16 cellular contexts compared by ENCODE assay signal in the genomic region with DNA sequence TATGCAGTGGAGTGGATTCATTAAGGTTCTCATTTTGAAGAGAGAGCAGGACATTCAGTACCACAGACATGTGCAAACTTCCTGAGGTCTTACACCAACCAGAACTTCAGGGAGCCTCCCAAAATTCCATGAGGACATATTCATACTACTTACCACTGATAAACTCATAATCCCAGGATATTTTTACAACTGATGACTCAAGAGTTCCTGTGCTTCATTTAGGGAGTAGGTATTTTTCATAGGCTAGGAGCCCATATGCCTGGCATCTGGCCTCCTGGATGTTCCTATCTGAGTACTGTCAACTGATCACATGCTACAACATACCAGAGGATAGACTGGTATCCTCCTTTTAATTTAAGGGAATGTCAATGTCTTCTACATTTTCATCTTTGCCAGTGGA.
"Had no signal": no experiment of that assay in that cellular context is flagged by ENCODE, and none has a peak within 500 bp of the region (broad histone marks: within the 10 kb centered on the region; RNA-seq: fewer than 3 reads in every experiment).

No MANE protein-coding gene starts in this region.

- H3K27me3 ChIP-seq: brain microvascular endothelial cell, dorsolateral prefrontal cortex, neutrophil, right atrium auricular region, thyroid gland had no signal

- DNase-seq: activated CD4-positive, alpha-beta T cell treated with anti-CD3 and anti-CD28 coated beads, Interleukin-2, amount 50 U/mL, for 4 hours; activated CD4-positive, CD25-positive, alpha-beta regulatory T cell treated with anti-CD3 and anti-CD28 coated beads, Interleukin-2, amount 50 U/mL, for 72 hours; activated effector memory CD4-positive, alpha-beta T cell treated with Interleukin-2 at 50 U/mL for 16 hours; activated T-cell treated with anti-CD3 and anti-CD28 coated beads, Interleukin-2, amount 50 U/mL, for 1 hour; brain microvascular endothelial cell; dorsolateral prefrontal cortex; glutamatergic neuron; left colon; naive thymus-derived CD8-positive, alpha-beta T cell; posterior cingulate gyrus; small intestine; T-helper 2 cell; thyroid gland had no signal

- H3K27ac ChIP-seq: brain microvascular endothelial cell, dorsolateral prefrontal cortex, neutrophil, right atrium auricular region, thyroid gland had no signal

- ATAC-seq: left colon; naive thymus-derived CD8-positive, alpha-beta T cell had no signal

- H3K4me1 Mint-ChIP-seq: naive thymus-derived CD8-positive, alpha-beta T cell had no signal

- H3K4me3 Mint-ChIP-seq: activated naive CD8-positive, alpha-beta T cell; naive thymus-derived CD8-positive, alpha-beta T cell had no signal

- H3K9me3 ChIP-seq: thyroid gland had no signal

- H3K4me1 ChIP-seq: thyroid gland had no signal

- H3K27me3 Mint-ChIP-seq: activated naive CD8-positive, alpha-beta T cell; naive thymus-derived CD8-positive, alpha-beta T cell had no signal

- H3K27ac Mint-ChIP-seq: activated naive CD8-positive, alpha-beta T cell; naive thymus-derived CD8-positive, alpha-beta T cell had no signal

- H3K36me3 ChIP-seq: brain microvascular endothelial cell, neutrophil, right atrium auricular region, thyroid gland had no signal

- H3K36me3 Mint-ChIP-seq: activated naive CD8-positive, alpha-beta T cell; naive thymus-derived CD8-positive, alpha-beta T cell had no signal

- H3K4me3 ChIP-seq: dorsolateral prefrontal cortex, right atrium auricular region, thyroid gland had no signal
